ENCODE assay signal across 1 cellular context in genomic region chr17:73719588-73720071, GRCh38.
TF ChIP-seq lines count a peak whose summit lies in the region.

No MANE protein-coding gene starts in this region.

TF ChIP-seq in HepG2, 621 proteins besides CTCF, POLR2A, EP300 and RAD21 (continued from another document and continues in another):
- TF ChIP-seq RBAK (CRISPR knock-in tag; IDR thresholded peaks at IDR 0.05) (0 out of 2 replicates have a peak, but pooled peaks have one; percentile 38), ARID5B (CRISPR knock-in tag; IDR thresholded peaks at IDR 0.05) (0 out of 2 replicates have a peak, but pooled peaks have one; percentile 28), NR2F6 (IDR thresholded peaks at IDR 0.05) (no peak), NR2F6 (CRISPR knock-in tag; IDR thresholded peaks at IDR 0.05) (no peak), ZNF574 (CRISPR knock-in tag; IDR thresholded peaks at IDR 0.05) (no peak), RCOR2 (CRISPR knock-in tag; IDR thresholded peaks at IDR 0.05) (no peak), MAX (IDR thresholded peaks at IDR 0.05) (no peak), KLF15 (CRISPR knock-in tag; IDR thresholded peaks at IDR 0.05; ENCODE audit: borderline replicate concordance) (no peak), ZBTB42 (CRISPR knock-in tag; IDR thresholded peaks at IDR 0.05) (peak; percentile 94; the same call in 1 of the 2 replicates), PITX1 (CRISPR knock-in tag; IDR thresholded peaks at IDR 0.05) (peak; percentile 50; the same call in 1 of the 2 replicates), SOX13 (IDR thresholded peaks at IDR 0.05) (no peak), SOX13 (CRISPR knock-in tag; conservative IDR thresholded peaks at IDR 0.05 in 1 of 2, IDR thresholded peaks at IDR 0.05 in 1 of 2) (peak in 1 of 2 experiments; percentile 39; a peak in 2 of 4 replicates), PRDM10 (CRISPR knock-in tag; IDR thresholded peaks at IDR 0.05; ENCODE audit: low read depth) (no peak), NR2F2 (IDR thresholded peaks at IDR 0.05; ENCODE audit: borderline replicate concordance, low read depth) (0 out of 2 replicates have a peak, but pooled peaks have one; percentile 20), SRY (CRISPR knock-in tag; IDR thresholded peaks at IDR 0.05) (no peak), ZNF883 (CRISPR knock-in tag; IDR thresholded peaks at IDR 0.05; ENCODE audit: not compliant biosample characterization) (peak; percentile 33), ZMYM4 (CRISPR knock-in tag; IDR thresholded peaks at IDR 0.05) (no peak), ZNF138 (CRISPR knock-in tag; IDR thresholded peaks at IDR 0.05; ENCODE audit: low read depth) (no peak), ZNF687 (CRISPR knock-in tag; IDR thresholded peaks at IDR 0.05) (peak; percentile 55), ZMYM3 (CRISPR knock-in tag; IDR thresholded peaks at IDR 0.05) (peak; percentile 65; the same call in 1 of the 2 replicates), PAXIP1 (CRISPR knock-in tag; conservative IDR thresholded peaks at IDR 0.05) (0 out of 2 replicates have a peak, but pooled peaks have one; percentile 6), ZNF609 (CRISPR knock-in tag; IDR thresholded peaks at IDR 0.05; ENCODE audit: borderline replicate concordance) (0 out of 2 replicates have a peak, but pooled peaks have one; percentile 13), ZNF343 (CRISPR knock-in tag; IDR thresholded peaks at IDR 0.05) (0 out of 2 replicates have a peak, but pooled peaks have one; percentile 22), ZMAT5 (CRISPR knock-in tag; IDR thresholded peaks at IDR 0.05; ENCODE audit: borderline replicate concordance, low read depth) (no peak)
